29 cellular contexts compared by ENCODE assay signal in the genomic region with DNA sequence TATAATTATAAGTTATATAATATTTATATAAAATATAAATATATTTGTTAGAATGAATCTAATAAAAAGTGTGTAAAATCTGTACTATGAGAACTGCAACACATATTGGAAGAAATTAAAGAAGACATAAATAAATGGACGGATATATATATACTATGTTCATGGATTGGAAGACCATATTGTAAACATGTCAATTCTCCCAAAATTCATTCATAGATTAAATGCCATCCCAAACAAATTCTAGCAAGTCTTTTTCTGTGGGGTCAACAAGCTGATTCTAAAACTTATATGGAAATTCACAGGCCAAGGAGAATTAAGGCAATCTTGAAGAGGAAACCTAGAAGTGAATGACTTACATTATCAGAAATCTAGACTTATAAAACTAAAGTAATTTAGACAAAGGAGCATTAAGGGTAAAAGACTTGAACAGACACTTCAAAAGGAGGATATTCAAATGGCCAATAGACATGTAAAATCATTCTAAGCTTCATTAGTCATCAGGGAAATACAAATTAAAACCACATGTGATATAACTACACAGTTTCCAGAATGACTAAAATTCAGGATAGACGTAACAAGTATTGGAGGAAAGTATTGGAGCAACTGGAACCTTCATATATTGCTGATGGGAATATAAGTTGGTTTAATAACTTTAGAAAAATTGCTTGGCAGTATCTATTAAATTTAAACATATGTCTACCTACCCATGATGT.
"Had no signal": no experiment of that assay in that cellular context is flagged by ENCODE, and none has a peak within 500 bp of the region (broad histone marks: within the 10 kb centered on the region; RNA-seq: fewer than 3 reads in every experiment).

No MANE protein-coding gene starts in this region.

- H3K9ac ChIP-seq: neural progenitor cell, parathyroid adenoma had no signal

- H3K27me3 Mint-ChIP-seq: stimulated activated memory B cell treated with anti-CD40 and anti-IgM and Interleukin-4, amounts not matched to agents 10 μg/mL and 1 μg/mL and 100 μg/mL, for 72 hours had no signal

- H3K4me1 ChIP-seq: neural progenitor cell, parathyroid adenoma, psoas muscle, spleen, thyroid gland, tibial nerve, upper lobe of left lung, vagina had no signal

- H3K4me3 Mint-ChIP-seq: natural killer cell; nephron; neural progenitor cell; stimulated activated memory B cell treated with anti-CD40 and anti-IgM and Interleukin-4, amounts not matched to agents 10 μg/mL and 1 μg/mL and 100 μg/mL, for 72 hours; stimulated activated naive CD8-positive, alpha-beta T cell treated with anti-CD3 and anti-CD28 coated beads, Interleukin-15, amount 100 ng/mL, for 72 hours had no signal

- H3K27ac Mint-ChIP-seq: natural killer cell; nephron; neural progenitor cell; progenitor cell of endocrine pancreas; stimulated activated memory B cell treated with anti-CD40 and anti-IgM and Interleukin-4, amounts not matched to agents 10 μg/mL and 1 μg/mL and 100 μg/mL, for 72 hours; stimulated activated naive CD8-positive, alpha-beta T cell treated with anti-CD3 and anti-CD28 coated beads, Interleukin-15, amount 100 ng/mL, for 72 hours had no signal

- H3K9me3 ChIP-seq: ovary, psoas muscle, spleen, thoracic aorta, thyroid gland, upper lobe of left lung, vagina had no signal

- H3K9me3 Mint-ChIP-seq: natural killer cell; stimulated activated memory B cell treated with anti-CD40 and anti-IgM and Interleukin-4, amounts not matched to agents 10 μg/mL and 1 μg/mL and 100 μg/mL, for 72 hours; stimulated activated naive CD8-positive, alpha-beta T cell treated with anti-CD3 and anti-CD28 coated beads, Interleukin-15, amount 100 ng/mL, for 72 hours had no signal

- H3K36me3 ChIP-seq: neural progenitor cell, ovary, spleen, thoracic aorta, thyroid gland, tibial nerve, upper lobe of left lung, vagina had no signal

- ATAC-seq: natural killer cell; psoas muscle; right cardiac atrium; sciatic nerve; stimulated activated memory B cell treated with anti-CD40 and anti-IgM and Interleukin-4, amounts not matched to agents 10 μg/mL and 1 μg/mL and 100 μg/mL, for 72 hours; stimulated activated naive CD8-positive, alpha-beta T cell treated with anti-CD3 and anti-CD28 coated beads, Interleukin-15, amount 100 ng/mL, for 72 hours; stimulated activated naive CD8-positive, alpha-beta T cell treated with anti-CD3 and anti-CD28 coated beads, Interleukin-15, Interleukin-2, amounts not matched to agents 100 U/mL and 50 U/mL, for 24 hours had no signal

- H3K36me3 Mint-ChIP-seq: natural killer cell; neural progenitor cell; stimulated activated memory B cell treated with anti-CD40 and anti-IgM and Interleukin-4, amounts not matched to agents 10 μg/mL and 1 μg/mL and 100 μg/mL, for 72 hours had no signal

- H2AFZ ChIP-seq: neural progenitor cell, parathyroid adenoma had no signal

- H3K4me2 ChIP-seq: neural progenitor cell, smooth muscle cell had no signal

- H3K4me1 Mint-ChIP-seq: natural killer cell; nephron; stimulated activated memory B cell treated with anti-CD40 and anti-IgM and Interleukin-4, amounts not matched to agents 10 μg/mL and 1 μg/mL and 100 μg/mL, for 72 hours; stimulated activated naive CD8-positive, alpha-beta T cell treated with anti-CD3 and anti-CD28 coated beads, Interleukin-15, amount 100 ng/mL, for 72 hours had no signal

- H3K27me3 ChIP-seq: neural progenitor cell, ovary, thyroid gland, tibial nerve, upper lobe of left lung, vagina had no signal

- DNase-seq: natural killer cell; occipital lobe; ovary; posterior cingulate gyrus; psoas muscle; right cardiac atrium; spleen; stimulated activated CD4-positive, alpha-beta T cell treated with anti-CD3 and anti-CD28 coated beads, Interleukin-12 subunit alpha, Interleukin-12 subunit beta, amount 100 ng/mL, for 4 hours; stimulated activated CD4-positive, alpha-beta T cell treated with anti-CD3 and anti-CD28 coated beads, Interleukin-1b, Interleukin-23, amount 100 ng/mL, for 48 hours; stimulated activated CD4-positive, alpha-beta T cell treated with anti-CD3 and anti-CD28 coated beads, Interleukin-4, amount 100 ng/mL, for 1 hour; stimulated activated CD4-positive, alpha-beta T cell treated with anti-CD3 and anti-CD28 coated beads, Interleukin-4, amount 100 ng/mL, for 4 hours; stimulated activated CD8-positive, alpha-beta memory T cell treated with anti-CD3 and anti-CD28 coated beads, Interleukin-4, amount 100 ng/mL, for 48 hours; stimulated activated naive CD4-positive, alpha-beta T cell; stimulated activated naive CD8-positive, alpha-beta T cell treated with anti-CD3 and anti-CD28 coated beads, Interleukin-15, amount 100 ng/mL, for 72 hours; stimulated activated naive CD8-positive, alpha-beta T cell treated with anti-CD3 and anti-CD28 coated beads, Interleukin-15, Interleukin-2, amounts not matched to agents 100 U/mL and 50 U/mL, for 24 hours; thyroid gland; trophoblast cell; upper lobe of left lung had no signal

- H3K79me2 ChIP-seq: parathyroid adenoma had no signal

- H3K27ac ChIP-seq: neural progenitor cell, ovary, parathyroid adenoma, psoas muscle, skin epidermis, spleen, thoracic aorta, thyroid gland, tibial nerve, upper lobe of left lung, vagina had no signal

- H3K4me3 ChIP-seq: neural progenitor cell, ovary, psoas muscle, skin epidermis, smooth muscle cell, spleen, thoracic aorta, thyroid gland, tibial nerve, upper lobe of left lung, vagina had no signal
